1 cellular context compared by ENCODE assay signal in genomic region chr2:144133881-144134280, GRCh38.
TF ChIP-seq lines count a peak whose summit lies in the region.

No MANE protein-coding gene starts in this region.

TF ChIP-seq in K562, 482 proteins besides CTCF, POLR2A, EP300 and RAD21:
- no peak for TF ChIP-seq MCM7 (IDR thresholded peaks at IDR 0.05)
- 0 out of 2 replicates have a peak, but pooled peaks have one; percentile 26 for TF ChIP-seq CHAMP1 (IDR thresholded peaks at IDR 0.05)
- no peak for TF ChIP-seq ZKSCAN3 (CRISPR knock-in tag; IDR thresholded peaks at IDR 0.05)
- no peak for TF ChIP-seq CAMTA2 (CRISPR knock-in tag; conservative IDR thresholded peaks at IDR 0.05)
- TF ChIP-seq HBP1 (CRISPR knock-in tag; IDR thresholded peaks at IDR 0.05): no peak
- TF ChIP-seq ARNT (IDR thresholded peaks at IDR 0.05): no peak
- TF ChIP-seq L3MBTL2 (IDR thresholded peaks at IDR 0.05): peak; percentile 26; the same call in 1 of the 2 replicates
- no peak for TF ChIP-seq CHD4 (IDR thresholded peaks at IDR 0.05; ENCODE audit: insufficient read depth, insufficient replicate concordance, low read depth, low read length, poor library complexity, severe bottlenecking)
- no peak for TF ChIP-seq MEIS2 (IDR thresholded peaks at IDR 0.05; ENCODE audit: partially characterized antibody)
- TF ChIP-seq TFAM (CRISPR knock-in tag; conservative IDR thresholded peaks at IDR 0.05): no peak
- no peak for TF ChIP-seq ZNF165 (CRISPR knock-in tag; IDR thresholded peaks at IDR 0.05; ENCODE audit: borderline replicate concordance)
- TF ChIP-seq MXD1 (CRISPR knock-in tag; IDR thresholded peaks at IDR 0.05; ENCODE audit: borderline replicate concordance, poor library complexity, severe bottlenecking): no peak
- TF ChIP-seq PHF20 (IDR thresholded peaks at IDR 0.05; ENCODE audit: partially characterized antibody): no peak
- no peak for TF ChIP-seq SOX6 (IDR thresholded peaks at IDR 0.05)
- TF ChIP-seq STAT5A (IDR thresholded peaks at IDR 0.05; ENCODE audit: borderline replicate concordance, low read length): no peak
- TF ChIP-seq SRSF3 (IDR thresholded peaks at IDR 0.05; ENCODE audit: insufficient read depth, low read length): no peak
- TF ChIP-seq DPF2 (IDR thresholded peaks at IDR 0.05): 0 out of 2 replicates have a peak, but pooled peaks have one; percentile 34
- 0 out of 2 replicates have a peak, but pooled peaks have one; percentile 14 for TF ChIP-seq MGA (IDR thresholded peaks at IDR 0.05)
- TF ChIP-seq ZNF347 (CRISPR knock-in tag; IDR thresholded peaks at IDR 0.05; ENCODE audit: low read depth): no peak
- TF ChIP-seq HNRNPH1 (optimal IDR thresholded peaks at IDR 0.05; ENCODE audit: low read depth, low read length): no peak
- peak; percentile 50 for TF ChIP-seq ARID1B (IDR thresholded peaks at IDR 0.05)
- TF ChIP-seq ZNF717 (CRISPR knock-in tag; IDR thresholded peaks at IDR 0.05): no peak
- peak; percentile 63 for TF ChIP-seq SPI1 (IDR thresholded peaks at IDR 0.05; ENCODE audit: borderline replicate concordance, low read depth, low read length)
- no peak for TF ChIP-seq ZNF696 (CRISPR knock-in tag; conservative IDR thresholded peaks at IDR 0.05)
- TF ChIP-seq ID3 (CRISPR knock-in tag; IDR thresholded peaks at IDR 0.05): no peak
- no peak for TF ChIP-seq ID3 (tag; IDR thresholded peaks at IDR 0.05)
- TF ChIP-seq MXI1 (IDR thresholded peaks at IDR 0.05; ENCODE audit: low read depth, low read length): no peak
- TF ChIP-seq TCFL5 (CRISPR knock-in tag; conservative IDR thresholded peaks at IDR 0.05): no peak
- TF ChIP-seq GATA2 (CRISPR knock-in tag; IDR thresholded peaks at IDR 0.05): no peak
- no peak for TF ChIP-seq PRMT5 (CRISPR knock-in tag; IDR thresholded peaks at IDR 0.05)
- TF ChIP-seq TCF3 (CRISPR knock-in tag; IDR thresholded peaks at IDR 0.05): peak; percentile 50; the same call in 1 of the 2 replicates
- no peak for TF ChIP-seq SMARCB1 (IDR thresholded peaks at IDR 0.05; ENCODE audit: insufficient read length, low read depth)
- TF ChIP-seq ZNF232 (CRISPR knock-in tag; IDR thresholded peaks at IDR 0.05): no peak
- TF ChIP-seq JUND (IDR thresholded peaks at IDR 0.05; ENCODE audit: borderline replicate concordance, low read depth, low read length): no peak
- TF ChIP-seq JUND (tag; IDR thresholded peaks at IDR 0.05; ENCODE audit: borderline replicate concordance, low read depth, low read length): no peak
- TF ChIP-seq PML (IDR thresholded peaks at IDR 0.05; ENCODE audit: low read length): no peak
- no peak for TF ChIP-seq CREB3 (tag; conservative IDR thresholded peaks at IDR 0.05; ENCODE audit: low read depth)
- no peak for TF ChIP-seq GATAD2B (IDR thresholded peaks at IDR 0.05; ENCODE audit: borderline replicate concordance)
- TF ChIP-seq CEBPG (CRISPR knock-in tag; IDR thresholded peaks at IDR 0.05): no peak
- no peak for TF ChIP-seq CEBPG (tag; conservative IDR thresholded peaks at IDR 0.05 in 1 of 2, IDR thresholded peaks at IDR 0.05 in 1 of 2)
- TF ChIP-seq ZNF76 (CRISPR knock-in tag; IDR thresholded peaks at IDR 0.05; ENCODE audit: borderline replicate concordance): no peak
- no peak for TF ChIP-seq CCAR2 (IDR thresholded peaks at IDR 0.05; ENCODE audit: low read depth, low read length)
- no peak for TF ChIP-seq SFPQ (IDR thresholded peaks at IDR 0.05; ENCODE audit: low read depth, low read length)
